21 cellular contexts compared by ENCODE assay signal in genomic region chr14:101233016-101233355, GRCh38.
DNase-seq lines count a peak whose midpoint lies in the region; ATAC-seq, FAIRE-seq and TF ChIP-seq lines count a peak whose summit lies in the region.
"Had no signal": no experiment of that assay in that cellular context is flagged by ENCODE, and none has a peak within 500 bp of the region (broad histone marks: within the 10 kb centered on the region; RNA-seq: fewer than 3 reads in every experiment).

No MANE protein-coding gene starts in this region.

- CTCF ChIA-PET in HepG2 (lab: Yijun Ruan, JAX; ENCODE audit: low intra/inter-chr PET ratio, low total read pairs): no interaction called here

- TF ChIP-seq CTCF in DND-41 (IDR thresholded peaks at IDR 0.05; ENCODE audit: borderline replicate concordance, extremely low read depth, low read length, poor library complexity, severe bottlenecking) (no peak), brain (conservative IDR thresholded peaks at IDR 0.05) (no peak), HepG2 (CRISPR knock-in tag; IDR thresholded peaks at IDR 0.05) (no peak)

- no peak for FAIRE-seq in HepG2 (lab: Jason Lieb, UNC)

- TF ChIP-seq EP300 in HepG2 (IDR thresholded peaks at IDR 0.05; ENCODE audit: low read depth in 2 of 2, low read length in 2 of 2) (no peak), HepG2 (CRISPR knock-in tag; IDR thresholded peaks at IDR 0.05; ENCODE audit: borderline replicate concordance) (no peak)

- H4K20me1 ChIP-seq in DND-41 (ENCODE audit: insufficient read depth, low read length) (no peaks in the 10 kb centered on the region), HepG2 (ENCODE audit: insufficient read depth, low read length) (no peaks in the 10 kb centered on the region)

- ATAC-seq in DND-41 (ENCODE audit: insufficient read depth, low read depth) (no peak), HepG2 (no peak), HG03442 (IDR thresholded peaks at IDR 0.05; ENCODE audit: unreplicated experiment) (no peak), GM18870 (IDR thresholded peaks at IDR 0.05; ENCODE audit: unreplicated experiment) (no peak)
- ATAC-seq: Panc1, Right ventricle myocardium inferior had no signal

- no peaks in the 10 kb centered on the region for H3K79me2 ChIP-seq in DND-41 (ENCODE audit: insufficient read depth, low read length)
- H3K79me2 ChIP-seq in HepG2 (ENCODE audit: insufficient read depth, low read length): no peaks in the 10 kb centered on the region

- in situ Hi-C loops in HepG2 (cut with HindIII; ENCODE audit: extremely low pct_ligation_motif_present, low pct_unique_long_range_greater_than_20kb): loop anchor here (10.0 kb wide), 1 partner anchor 328 kb away; the partner anchor contains the start of gene RTL1

- H3K27me3 ChIP-seq in DND-41 (ENCODE audit: insufficient read depth, low read length, poor library complexity): no peaks in the 10 kb centered on the region
- H3K27me3 ChIP-seq in HepG2 (ENCODE audit: control insufficient read depth in 1 of 2, insufficient read depth in 2 of 2, low read length in 2 of 2): peaks cover 0 to 10% of the 10 kb centered on the region in 2 experiments; a peak in 2 of 5 replicates
- H3K27me3 ChIP-seq: MG63 had no signal

- WGBS in HepG2 (ENCODE audit: low lambda C conversion rate): 49% methylated on average over 12 of the region's 15 CpGs

- no peaks in the 10 kb centered on the region for H3K36me3 ChIP-seq in DND-41 (ENCODE audit: insufficient read depth, low read length)
- no peaks in the 10 kb centered on the region for H3K36me3 ChIP-seq in HepG2 (replicated peaks in 1 of 2; ENCODE audit: control insufficient read depth in 1 of 2, insufficient read depth in 2 of 2, low read length in 2 of 2)
- H3K36me3 ChIP-seq: MG63 had no signal

- H2AFZ ChIP-seq in DND-41 (ENCODE audit: low read depth, low read length): no peak overlapping the region
- no peak overlapping the region for H2AFZ ChIP-seq in HepG2 (ENCODE audit: low read length)

- peaks cover 49% of the 10 kb centered on the region for H3K4me1 Mint-ChIP-seq in brain
- H3K4me1 Mint-ChIP-seq: CD4-positive, CD25-positive, alpha-beta regulatory T cell had no signal

- no peaks in the 10 kb centered on the region for H3K9me3 Mint-ChIP-seq in brain
- H3K9me3 Mint-ChIP-seq: CD4-positive, CD25-positive, alpha-beta regulatory T cell had no signal

- H3K9ac ChIP-seq in DND-41 (ENCODE audit: low read depth, low read length) (no peak overlapping the region), HepG2 (ENCODE audit: insufficient read depth, low read depth, low read length) (no peak overlapping the region)

- H3K27ac Mint-ChIP-seq in brain: peak overlapping the region in 4 of 5 experiments; percentile 14 to 97 (median 70)
- H3K27ac Mint-ChIP-seq: CD4-positive, CD25-positive, alpha-beta regulatory T cell had no signal

- peak overlapping the region; percentile 42 for H3K27ac ChIP-seq in DND-41 (ENCODE audit: low read length)
- no peak overlapping the region for H3K27ac ChIP-seq in HepG2 (ENCODE audit: extremely low read length, insufficient read depth, low read length)
- H3K27ac ChIP-seq: SK-N-MC had no signal

- H3K9me3 ChIP-seq in DND-41 (ENCODE audit: insufficient read depth, low read length, severe bottlenecking) (no peaks in the 10 kb centered on the region), HepG2 (ENCODE audit: low read length) (no peaks in the 10 kb centered on the region)
- H3K9me3 ChIP-seq: Caco-2, MG63 had no signal

- H3K27me3 Mint-ChIP-seq in brain: peaks cover 20% of the 10 kb centered on the region

- H3K4me1 ChIP-seq in DND-41 (ENCODE audit: insufficient read depth, low read length): peaks cover 31% of the 10 kb centered on the region
- H3K4me1 ChIP-seq in HepG2 (ENCODE audit: insufficient read depth, low read length): peaks cover 52% of the 10 kb centered on the region
- H3K4me1 ChIP-seq: Caco-2 had no signal

- BruUV-seq in HepG2 (replicated peaks; lab: Mats Ljungman, UMichigan): no TSS peak

- no peak overlapping the region for H3K4me3 Mint-ChIP-seq in brain
- H3K4me3 Mint-ChIP-seq: CD4-positive, CD25-positive, alpha-beta regulatory T cell had no signal

- POLR2A ChIA-PET in HepG2 (lab: Yijun Ruan, JAX): no interaction called here

- H3K36me3 Mint-ChIP-seq in brain: no peaks in the 10 kb centered on the region
- H3K36me3 Mint-ChIP-seq: CD4-positive, CD25-positive, alpha-beta regulatory T cell had no signal

- H3K4me2 ChIP-seq in DND-41 (ENCODE audit: insufficient read depth, low read length) (no peak overlapping the region), HepG2 (ENCODE audit: low read depth, low read length) (no peak overlapping the region)

- no peak for TF ChIP-seq POLR2A in HepG2 (IDR thresholded peaks at IDR 0.05; ENCODE audit: insufficient read depth in 1 of 2, low read depth in 2 of 2, low read length in 2 of 2)

- no peak for TF ChIP-seq RAD21 in HepG2 (CRISPR knock-in tag; IDR thresholded peaks at IDR 0.05)

- no peak overlapping the region for H3K4me3 ChIP-seq in DND-41 (ENCODE audit: low read depth in 1 of 2, low read length in 2 of 2)
- H3K4me3 ChIP-seq in HepG2 (replicated peaks in 1 of 3; ENCODE audit: insufficient read depth in 1 of 3, low read depth in 2 of 3, low read length in 3 of 3): no peak overlapping the region
- H3K4me3 ChIP-seq: MG63, SK-N-MC had no signal

- intact Hi-C loops in HepG2 (cut with micrococcal nuclease; ENCODE audit: unreplicated experiment): no loop called here

- no peak for DNase-seq in DND-41
- no peak for DNase-seq in HepG2 (ENCODE audit: low spot score)
- peak; percentile 57 for DNase-seq in retina
- no peak for DNase-seq in NCI-H146 treated with DMSO at 0.1 percent for 48 hours (lab: John Stamatoyannopoulos, UW; ENCODE audit: unreplicated experiment)
- DNase-seq: CD4-positive, CD25-positive, alpha-beta regulatory T cell; DMS153; EL; Karpas-422; NCI-H1092 treated with DMSO at 0.1 percent for 48 hours; NCI-H1694 treated with DMSO at 0.1 percent for 48 hours; NCI-H2107; NCI-H226; NCI-H524 treated with DMSO at 0.1 percent for 48 hours had no signal

TF ChIP-seq in HepG2, 621 proteins besides CTCF, POLR2A, EP300 and RAD21:
- TF ChIP-seq ZNF687 (CRISPR knock-in tag; IDR thresholded peaks at IDR 0.05): peak; percentile 54; the same call in 1 of the 2 replicates
- no peak for TF ChIP-seq ZNF660 (CRISPR knock-in tag; IDR thresholded peaks at IDR 0.05; ENCODE audit: borderline replicate concordance, low read depth)
- 0 out of 2 replicates have a peak, but pooled peaks have one; percentile 22 for TF ChIP-seq MAX (IDR thresholded peaks at IDR 0.05)
- no peak for TF ChIP-seq ZFP62 (CRISPR knock-in tag; IDR thresholded peaks at IDR 0.05)
- TF ChIP-seq CBFB (CRISPR knock-in tag; IDR thresholded peaks at IDR 0.05): no peak
- TF ChIP-seq ZNF512B (CRISPR knock-in tag; IDR thresholded peaks at IDR 0.05; ENCODE audit: borderline replicate concordance): no peak
- no peak for TF ChIP-seq ZNF556 (CRISPR knock-in tag; IDR thresholded peaks at IDR 0.05; ENCODE audit: borderline replicate concordance)
- no peak for TF ChIP-seq KDM3A (CRISPR knock-in tag; IDR thresholded peaks at IDR 0.05; ENCODE audit: low read depth)
